Comparison of ENCODE assay signal across 22 cellular contexts in genomic region chr3:31896026-31896425, GRCh38.
"Had no signal": no experiment of that assay in that cellular context is flagged by ENCODE, and none has a peak within 500 bp of the region (broad histone marks: within the 10 kb centered on the region; RNA-seq: fewer than 3 reads in every experiment).

No MANE protein-coding gene starts in this region.

- H3K4me3 ChIP-seq: breast epithelium had no signal

- DNase-seq: activated CD4-positive, alpha-beta T cell treated with anti-CD3 and anti-CD28 coated beads for 48 hours; activated CD4-positive, alpha-beta T cell treated with anti-CD3 and anti-CD28 coated beads, Interleukin-2, amount 50 U/mL, for 4 hours; activated CD4-positive, CD25-positive, alpha-beta regulatory T cell treated with anti-CD3 and anti-CD28 coated beads, Interleukin-2, amount 50 U/mL, for 72 hours; activated CD8-positive, alpha-beta memory T cell treated with anti-CD3 and anti-CD28 coated beads, Interleukin-2, amount 50 U/mL, for 48 hours; activated CD8-positive, alpha-beta T cell treated with anti-CD3 and anti-CD28 coated beads, Interleukin-2, amount 10 ng/mL, durations not matched to agents 7 days and 5 days; activated naive CD4-positive, alpha-beta T cell treated with anti-CD3 and anti-CD28 coated beads, Interleukin-2, amount 50 U/mL, for 16 hours; activated T-cell treated with anti-CD3 and anti-CD28 coated beads, Interleukin-2, amount 50 U/mL, for 1 hour; aorta; caudate nucleus; NCI-H1048; NCI-H1694; NCI-H2029; NCI-H345; NCI-H510A; NCI-H526 treated with DMSO at 0.1 percent for 48 hours; NCI-H82; SIG-M5; T-helper 17 cell; T-helper 9 cell had no signal

- H3K4me3 Mint-ChIP-seq: activated CD8-positive, alpha-beta T cell treated with anti-CD3 and anti-CD28 coated beads, Interleukin-2, amount 10 ng/mL, durations not matched to agents 7 days and 5 days; T-helper 17 cell had no signal

- H3K9me3 ChIP-seq: breast epithelium had no signal

- H3K4me1 ChIP-seq: breast epithelium had no signal

- H3K36me3 ChIP-seq: breast epithelium had no signal

- H3K9me3 Mint-ChIP-seq: WTC11 had no signal

- H3K27ac Mint-ChIP-seq: activated CD8-positive, alpha-beta T cell treated with anti-CD3 and anti-CD28 coated beads, Interleukin-2, amount 10 ng/mL, durations not matched to agents 7 days and 5 days; T-helper 17 cell had no signal

- H3K36me3 Mint-ChIP-seq: WTC11 had no signal

- ATAC-seq: activated CD8-positive, alpha-beta T cell treated with anti-CD3 and anti-CD28 coated beads, Interleukin-2, amount 10 ng/mL, durations not matched to agents 7 days and 5 days; T-helper 17 cell had no signal

- H3K27me3 ChIP-seq: breast epithelium had no signal

- H3K27ac ChIP-seq: breast epithelium had no signal

- FAIRE-seq: RCC 7860 had no signal
